Comparison of ENCODE assay signal across 17 cellular contexts in the genomic region with DNA sequence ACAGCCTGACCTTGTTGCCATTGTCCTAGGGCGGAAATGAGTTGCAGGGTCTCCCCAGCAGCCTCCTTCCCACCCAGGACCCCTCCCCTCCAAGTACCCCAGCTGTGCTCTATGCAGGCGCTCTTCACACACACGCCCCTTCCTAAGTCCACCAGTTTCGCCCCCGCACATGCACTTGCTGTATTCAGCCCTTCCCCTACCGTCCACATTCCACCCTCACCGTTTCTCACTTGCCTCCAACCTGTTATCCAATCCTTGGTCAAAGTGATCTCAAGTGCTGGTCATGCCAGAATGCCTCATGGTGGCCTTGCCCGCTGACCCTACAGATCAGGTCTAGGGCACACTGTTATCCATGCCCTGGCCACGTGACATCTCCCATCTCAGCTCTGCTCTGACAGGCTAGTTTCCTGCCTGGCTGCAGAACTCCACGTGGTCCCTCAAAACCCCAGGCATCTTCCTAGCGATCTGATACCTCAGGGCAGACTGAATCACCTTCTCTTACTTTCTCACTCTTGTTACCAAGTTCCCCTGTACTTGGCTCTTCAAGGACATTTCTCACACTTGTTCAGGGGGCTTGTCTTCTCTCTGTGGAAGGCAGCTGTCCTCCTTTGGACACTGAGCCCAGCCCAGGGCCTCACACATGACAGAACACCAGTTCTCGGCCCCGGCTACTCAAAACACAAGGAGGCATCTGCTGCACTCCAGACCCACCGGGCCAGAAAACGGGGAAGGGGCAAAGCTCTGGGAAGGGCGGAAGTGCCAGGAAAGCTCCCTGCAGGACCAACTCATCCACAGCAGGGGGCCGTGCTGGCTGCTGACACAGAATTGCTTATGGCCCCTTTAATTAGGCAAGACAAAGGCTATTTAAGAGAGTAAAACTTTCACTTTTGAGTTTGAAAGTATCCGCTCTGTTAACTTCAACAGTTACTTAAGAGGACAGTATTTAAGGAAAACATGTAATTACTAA. TPM values are rescaled to one million over a fixed set of nuclear protein-coding genes. Genes with fewer than 3 reads are reported as not detected.
DNase-seq lines count a peak whose midpoint lies in the region; ATAC-seq and TF ChIP-seq lines count a peak whose summit lies in the region.
"Had no signal": no experiment of that assay in that cellular context is flagged by ENCODE, and none has a peak within 500 bp of the region (broad histone marks: within the 10 kb centered on the region; RNA-seq: fewer than 3 reads in every experiment).

No MANE protein-coding gene starts in this region.

- peaks cover 6 to 8% (median 7%) of the 10 kb centered on the region in 3 donors for H3K4me1 Mint-ChIP-seq in CD8-positive, alpha-beta memory T cell
- H3K4me1 Mint-ChIP-seq: stimulated activated memory B cell treated with anti-CD40 and anti-IgM and Interleukin-4, amounts not matched to agents 10 μg/mL and 1 μg/mL and 100 μg/mL, for 72 hours had no signal

- POLR2A ChIA-PET in CD8-positive, alpha-beta memory T cell (lab: Charles Lee), result no interaction called here

- no peak overlapping the region for H3K4me3 Mint-ChIP-seq in CD8-positive, alpha-beta memory T cell
- H3K4me3 Mint-ChIP-seq: stimulated activated memory B cell treated with anti-CD40 and anti-IgM and Interleukin-4, amounts not matched to agents 10 μg/mL and 1 μg/mL and 100 μg/mL, for 72 hours had no signal

- no peaks in the 10 kb centered on the region for H3K27me3 Mint-ChIP-seq in CD8-positive, alpha-beta memory T cell
- H3K27me3 Mint-ChIP-seq: stimulated activated memory B cell treated with anti-CD40 and anti-IgM and Interleukin-4, amounts not matched to agents 10 μg/mL and 1 μg/mL and 100 μg/mL, for 72 hours had no signal

- no peaks in the 10 kb centered on the region for H3K9me3 Mint-ChIP-seq in CD8-positive, alpha-beta memory T cell
- H3K9me3 Mint-ChIP-seq: stimulated activated memory B cell treated with anti-CD40 and anti-IgM and Interleukin-4, amounts not matched to agents 10 μg/mL and 1 μg/mL and 100 μg/mL, for 72 hours had no signal

- H4K20me1 ChIP-seq in fibroblast of lung (ENCODE audit: control insufficient read depth, extremely low read depth, insufficient read depth, low read length) (no peaks in the 10 kb centered on the region), osteoblast (ENCODE audit: insufficient read depth, low read length) (peaks cover 4% of the 10 kb centered on the region)

- H3K27ac Mint-ChIP-seq in CD8-positive, alpha-beta memory T cell, result peak overlapping the region in 5 of 8 donors; percentile 4 to 84 (median 49)
- H3K27ac Mint-ChIP-seq: stimulated activated memory B cell treated with anti-CD40 and anti-IgM and Interleukin-4, amounts not matched to agents 10 μg/mL and 1 μg/mL and 100 μg/mL, for 72 hours had no signal

- H3K9ac ChIP-seq in NT2/D1 (ENCODE audit: insufficient read length, low read depth) (no peak overlapping the region), fibroblast of lung (ENCODE audit: insufficient read depth, low read length) (no peak overlapping the region)
- H3K9ac ChIP-seq: BLaER1 treated with 17β-estradiol and CSF1 and Interleukin-3, amounts not matched to agents 10 nM and 100 nM had no signal

- no peak overlapping the region for H3K4me3 ChIP-seq in CD8-positive, alpha-beta memory T cell (ENCODE audit: low read length)
- no peak overlapping the region for H3K4me3 ChIP-seq in NT2/D1 (ENCODE audit: insufficient read length, low read depth)
- H3K4me3 ChIP-seq in fibroblast of lung (replicated peaks in 1 of 4; ENCODE audit: control extremely low read depth in 1 of 4, insufficient read depth in 1 of 4, low read depth in 3 of 4, low read length in 4 of 4), result no peak overlapping the region
- no peak overlapping the region for H3K4me3 ChIP-seq in osteoblast (ENCODE audit: insufficient read depth, low read length)
- H3K4me3 ChIP-seq: BLaER1 treated with 17β-estradiol and CSF1 and Interleukin-3, amounts not matched to agents 10 nM and 100 nM had no signal

- H3K4me1 ChIP-seq in CD8-positive, alpha-beta memory T cell (ENCODE audit: insufficient read depth, low read length), result no peaks in the 10 kb centered on the region
- H3K4me1 ChIP-seq in NT2/D1 (ENCODE audit: insufficient read depth, insufficient read length) (peaks cover 29% of the 10 kb centered on the region), fibroblast of lung (ENCODE audit: control insufficient read depth, extremely low read depth, insufficient read depth, low read length) (no peaks in the 10 kb centered on the region), osteoblast (ENCODE audit: insufficient read depth, low read length) (peaks cover 12% of the 10 kb centered on the region)

- H3K4me2 ChIP-seq in fibroblast of lung (ENCODE audit: extremely low read depth, insufficient read depth, low read length), result no peak overlapping the region
- H3K4me2 ChIP-seq in osteoblast (ENCODE audit: insufficient read depth, low read length), result no peak overlapping the region
- H3K4me2 ChIP-seq: BLaER1 treated with 17β-estradiol and CSF1 and Interleukin-3, amounts not matched to agents 10 nM and 100 nM had no signal

- DNase-seq in CD8-positive, alpha-beta memory T cell, result no peak
- DNase-seq in NT2/D1 (ENCODE audit: low read depth, low spot score) (peak; percentile 43), fibroblast of lung (ENCODE audit: low read depth in 2 of 2) (peak in 1 of 2 donors; percentile 42), osteoblast (ENCODE audit: insufficient read length, low spot score, missing footprints) (no peak)
- DNase-seq in stimulated activated CD4-positive, alpha-beta T cell treated with anti-CD3 and anti-CD28 coated beads, Interleukin-4, amount 100 ng/mL, for 24 hours, result no peak
- DNase-seq: activated T-cell treated with anti-CD3 and anti-CD28 coated beads for 4 hours; anterior cingulate cortex; effector CD8-positive, alpha-beta T cell; NCI-H1048; NCI-H526; SHP77 treated with DMSO at 0.1 percent for 48 hours had no signal

- H3K27ac ChIP-seq in CD8-positive, alpha-beta memory T cell (ENCODE audit: low read depth, low read length), result no peak overlapping the region
- no peak overlapping the region for H3K27ac ChIP-seq in fibroblast of lung (ENCODE audit: insufficient read depth, low read length)
- H3K27ac ChIP-seq in osteoblast (ENCODE audit: low read depth, low read length), result no peak overlapping the region
- H3K27ac ChIP-seq: BLaER1 treated with 17β-estradiol and CSF1 and Interleukin-3, amounts not matched to agents 10 nM and 100 nM had no signal

- H2AFZ ChIP-seq in fibroblast of lung (ENCODE audit: low read length) (no peak overlapping the region), osteoblast (ENCODE audit: low read length) (no peak overlapping the region)

- TF ChIP-seq CTCF in fibroblast of lung (conservative IDR thresholded peaks at IDR 0.05 in 1 of 2, IDR thresholded peaks at IDR 0.05 in 1 of 2; ENCODE audit: low read depth in 1 of 2, low read length in 2 of 2) (peak; percentile 6 to 12), osteoblast (IDR thresholded peaks at IDR 0.05; ENCODE audit: extremely low read depth, low read depth, low read length) (peak; percentile 9)

- no peaks in the 10 kb centered on the region for H3K9me3 ChIP-seq in CD8-positive, alpha-beta memory T cell (ENCODE audit: low read length)
- no peaks in the 10 kb centered on the region for H3K9me3 ChIP-seq in NT2/D1 (ENCODE audit: insufficient read depth, low read length)
- H3K9me3 ChIP-seq in fibroblast of lung (ENCODE audit: control insufficient read depth, insufficient read depth, low read depth, low read length), result no peaks in the 10 kb centered on the region
- H3K9me3 ChIP-seq in osteoblast (ENCODE audit: low read depth, low read length), result no peaks in the 10 kb centered on the region
- H3K9me3 ChIP-seq: BLaER1 treated with 17β-estradiol and CSF1 and Interleukin-3, amounts not matched to agents 10 nM and 100 nM had no signal

- CTCF ChIA-PET in CD8-positive, alpha-beta memory T cell (lab: Charles Lee), result interaction anchor here (1.0 kb wide), 1 partner anchor 13 kb away, joined by 3 read pairs; no protein-coding TSS in a partner anchor

- peaks cover 0 to 55% (median 1%) of the 10 kb centered on the region in 3 donors for H3K36me3 Mint-ChIP-seq in CD8-positive, alpha-beta memory T cell

- no peaks in the 10 kb centered on the region for H3K27me3 ChIP-seq in CD8-positive, alpha-beta memory T cell (ENCODE audit: insufficient read depth, low read length, poor library complexity, severe bottlenecking)
- H3K27me3 ChIP-seq in NT2/D1 (ENCODE audit: insufficient read depth, insufficient read length), result peaks cover 39% of the 10 kb centered on the region
- H3K27me3 ChIP-seq in fibroblast of lung (ENCODE audit: control insufficient read depth, insufficient read depth, low read length), result no peaks in the 10 kb centered on the region
- no peaks in the 10 kb centered on the region for H3K27me3 ChIP-seq in osteoblast (ENCODE audit: insufficient read depth, low read length)
- H3K27me3 ChIP-seq: BLaER1 treated with 17β-estradiol and CSF1 and Interleukin-3, amounts not matched to agents 10 nM and 100 nM had no signal

- ATAC-seq in HG02678 (IDR thresholded peaks at IDR 0.05; ENCODE audit: unreplicated experiment) (no peak), HG02588 (IDR thresholded peaks at IDR 0.05; ENCODE audit: unreplicated experiment) (no peak), HG02610 (IDR thresholded peaks at IDR 0.05; ENCODE audit: unreplicated experiment) (no peak)
- ATAC-seq: stimulated activated memory B cell treated with anti-CD40 and anti-IgM and Interleukin-4, amounts not matched to agents 10 μg/mL and 1 μg/mL and 100 μg/mL, for 72 hours had no signal

- no peaks in the 10 kb centered on the region for H3K36me3 ChIP-seq in CD8-positive, alpha-beta memory T cell (ENCODE audit: insufficient read depth, low read length)
- H3K36me3 ChIP-seq in NT2/D1 (ENCODE audit: insufficient read depth, insufficient read length, low read length) (peaks cover 26% of the 10 kb centered on the region), fibroblast of lung (ENCODE audit: control insufficient read depth, insufficient read depth, low read length) (peaks cover 7% of the 10 kb centered on the region), osteoblast (ENCODE audit: insufficient read depth, low read length) (peaks cover 27% of the 10 kb centered on the region)

- H3K79me2 ChIP-seq in fibroblast of lung (ENCODE audit: control insufficient read depth, insufficient read depth, low read length) (no peaks in the 10 kb centered on the region), osteoblast (ENCODE audit: insufficient read depth, low read length) (no peaks in the 10 kb centered on the region)

RNA-seq across cellular contexts. Expression of gene NSG1, which starts 39.9 kb away (rescaled TPM):
- total RNA-seq in CD8-positive, alpha-beta memory T cell, result 10 to 100 TPM; 15.1 to 16.3 TPM
- 49.8 TPM for polyA plus RNA-seq in CD8-positive, alpha-beta memory T cell
- total RNA-seq in fibroblast of lung (under 0.01 and 0.17 TPM in 2 replicates), osteoblast (not detected in 2 replicates)
- polyA plus RNA-seq in fibroblast of lung, result 1.1 TPM in 2 replicates
- 1.2 and 1.4 TPM in 2 replicates for polyA plus RNA-seq in fibroblast of lung (2012)
- 0.70 and 1.2 TPM in 2 replicates for polyA minus RNA-seq in fibroblast of lung (ENCODE audit: low replicate concordance)
- total RNA-seq: glomerular endothelial cell had no signal

Comparison
In these comparisons a context has a peak if more than half of its experiments do, and no peak if none do; other contexts are left out.
1. RNA of gene NSG1, which starts 39.9 kb away (total RNA-seq): 15.1 to 16.3 TPM in CD8-positive, alpha-beta memory T cell; under 0.01 to 0.17 TPM in fibroblast of lung and not detected in osteoblast; every median in the first group is over 10 times any median in the second.